42 cellular contexts compared by ENCODE assay signal in the genomic region with DNA sequence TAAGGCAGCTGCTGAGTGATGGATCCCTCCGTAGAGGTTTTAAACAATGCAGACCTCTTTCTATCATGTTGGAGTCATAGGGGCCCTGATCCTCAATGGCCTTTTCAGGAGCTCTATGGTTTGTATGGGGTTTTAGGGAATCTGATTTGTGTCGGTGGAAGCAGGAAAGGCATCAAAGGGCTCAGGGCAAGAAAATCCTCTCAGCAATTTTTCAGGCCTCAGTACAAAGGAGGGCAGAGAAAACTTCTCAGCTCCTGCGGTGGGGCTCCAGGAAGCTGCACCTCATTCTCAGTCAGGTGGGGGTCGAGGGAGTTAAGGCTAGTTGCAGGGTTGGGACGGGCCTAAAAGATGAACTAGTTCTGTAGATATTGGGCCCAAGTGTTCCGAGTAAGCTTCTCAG. TPM values are rescaled to one million over a fixed set of nuclear protein-coding genes. Genes with fewer than 3 reads are reported as not detected.
"Had no signal": no experiment of that assay in that cellular context is flagged by ENCODE, and none has a peak within 500 bp of the region (broad histone marks: within the 10 kb centered on the region; RNA-seq: fewer than 3 reads in every experiment).

No MANE protein-coding gene starts in this region.

- H3K27me3 ChIP-seq: adrenal gland, ascending aorta, body of pancreas, brain microvascular endothelial cell, breast epithelium, cardiac muscle cell had no signal

- DNase-seq: activated effector memory CD4-positive, alpha-beta T cell treated with anti-CD3 and anti-CD28 coated beads, Interleukin-2, amount 50 U/mL, for 16 hours; activated effector memory CD4-positive, alpha-beta T cell treated with Interleukin-2 at 50 U/mL for 16 hours; activated gamma-delta T cell; activated gamma-delta T cell treated with Interleukin-2 at 50 U/mL for 16 hours; activated naive CD4-positive, alpha-beta T cell; activated naive CD4-positive, alpha-beta T cell treated with anti-CD3 and anti-CD28 coated beads for 36 hours; activated naive CD4-positive, alpha-beta T cell treated with anti-CD3 and anti-CD28 coated beads, Interleukin-2, amount 10 ng/mL, durations not matched to agents 7 days and 5 days; activated naive CD4-positive, alpha-beta T cell treated with anti-CD3 and anti-CD28 coated beads, Interleukin-2, amount 50 U/mL, for 16 hours; activated naive CD4-positive, alpha-beta T cell treated with Interleukin-2 at 50 U/mL for 16 hours; activated naive CD8-positive, alpha-beta T cell treated with anti-CD3 and anti-CD28 coated beads for 36 hours; activated naive CD8-positive, alpha-beta T cell treated with anti-CD3 and anti-CD28 coated beads, Interleukin-2, amount 10 ng/mL, durations not matched to agents 7 days and 5 days; activated naive CD8-positive, alpha-beta T cell treated with anti-CD3 and anti-CD28 coated beads, Interleukin-2, amount 50 U/mL, for 24 hours; activated T-cell treated with anti-CD3 and anti-CD28 coated beads for 4 hours; activated T-cell treated with anti-CD3 and anti-CD28 coated beads, Interleukin-2, amount 50 U/mL, for 1 hour; activated T-cell treated with anti-CD3 and anti-CD28 coated beads, Interleukin-2, amount 50 U/mL, for 24 hours; activated T-cell treated with anti-CD3 and anti-CD28 coated beads, Interleukin-2, amount 50 U/mL, for 4 hours; activated T-cell treated with anti-CD3 and anti-CD28 coated beads, Interleukin-2, amount 50 U/mL, for 48 hours; activated T-cell treated with anti-CD3 and anti-CD28 coated beads, Interleukin-2, amount 50 U/mL, for 72 hours; adrenal gland; amniotic stem cell; amygdala; anterior cingulate cortex; aorta; body of pancreas; brain microvascular endothelial cell; caudate nucleus; central memory CD4-positive, alpha-beta T cell; cerebellar nuclear complex had no signal

- H3K36me3 ChIP-seq: adrenal gland, ascending aorta, brain microvascular endothelial cell, cardiac muscle cell had no signal

- H3K27ac Mint-ChIP-seq: activated naive CD4-positive, alpha-beta T cell treated with anti-CD3 and anti-CD28 coated beads for 36 hours; activated naive CD4-positive, alpha-beta T cell treated with anti-CD3 and anti-CD28 coated beads, Interleukin-2, amount 10 ng/mL, durations not matched to agents 7 days and 5 days; activated naive CD4-positive, alpha-beta T cell treated with anti-CD3 and anti-CD28 coated beads, Interleukin-2, amount 50 U/mL, for 24 hours; activated naive CD4-positive, alpha-beta T cell treated with anti-CD3 and anti-CD28 coated beads, Interleukin-2, amount 50 U/mL, for 72 hours; activated naive CD8-positive, alpha-beta T cell; activated naive CD8-positive, alpha-beta T cell treated with anti-CD3 and anti-CD28 coated beads for 36 hours; activated naive CD8-positive, alpha-beta T cell treated with anti-CD3 and anti-CD28 coated beads, Interleukin-2, amount 10 ng/mL, durations not matched to agents 7 days and 5 days; activated naive CD8-positive, alpha-beta T cell treated with anti-CD3 and anti-CD28 coated beads, Interleukin-2, amount 50 U/mL, for 24 hours; activated T-cell treated with anti-CD3 and anti-CD28 coated beads, Interleukin-2, amount 50 U/mL, for 24 hours; activated T-cell treated with anti-CD3 and anti-CD28 coated beads, Interleukin-2, amount 50 U/mL, for 72 hours; activated T-helper 1 cell treated with anti-CD3 and anti-CD28 coated beads, Interleukin-12 subunit alpha, Interleukin-12 subunit beta, Interleukin-2, Interleukin-4 antibody, amounts not matched to agents 30 ng/mL and 10 ng/mL and 1 ng/mL, durations not matched to agents 14 hours and 24 hours and 36 hours; activated T-helper 17 cell treated with anti-CD3 and anti-CD28 coated beads, Interleukin-2, amount 50 U/mL, for 72 hours; activated T-helper 2 cell treated with anti-CD3 and anti-CD28 coated beads, Interferon-gamma antibody, Interleukin-2, Interleukin-4, amounts not matched to agents 10 μg/mL and 5 μg/mL and 100 μg/mL, durations not matched to agents 14 hours and 24 hours and 36 hours had no signal

- H3K9me3 Mint-ChIP-seq: activated naive CD4-positive, alpha-beta T cell treated with anti-CD3 and anti-CD28 coated beads for 36 hours; activated naive CD4-positive, alpha-beta T cell treated with anti-CD3 and anti-CD28 coated beads, Interleukin-2, amount 10 ng/mL, durations not matched to agents 7 days and 5 days; activated naive CD4-positive, alpha-beta T cell treated with anti-CD3 and anti-CD28 coated beads, Interleukin-2, amount 50 U/mL, for 24 hours; activated naive CD4-positive, alpha-beta T cell treated with anti-CD3 and anti-CD28 coated beads, Interleukin-2, amount 50 U/mL, for 72 hours; activated naive CD8-positive, alpha-beta T cell treated with anti-CD3 and anti-CD28 coated beads for 36 hours; activated naive CD8-positive, alpha-beta T cell treated with anti-CD3 and anti-CD28 coated beads, Interleukin-2, amount 10 ng/mL, durations not matched to agents 7 days and 5 days; activated naive CD8-positive, alpha-beta T cell treated with anti-CD3 and anti-CD28 coated beads, Interleukin-2, amount 50 U/mL, for 24 hours; activated T-cell treated with anti-CD3 and anti-CD28 coated beads, Interleukin-2, amount 50 U/mL, for 24 hours; activated T-cell treated with anti-CD3 and anti-CD28 coated beads, Interleukin-2, amount 50 U/mL, for 4 hours; activated T-cell treated with anti-CD3 and anti-CD28 coated beads, Interleukin-2, amount 50 U/mL, for 72 hours; activated T-helper 1 cell treated with anti-CD3 and anti-CD28 coated beads, Interleukin-12 subunit alpha, Interleukin-12 subunit beta, Interleukin-2, Interleukin-4 antibody, amounts not matched to agents 30 ng/mL and 10 ng/mL and 1 ng/mL, durations not matched to agents 14 hours and 24 hours and 36 hours; activated T-helper 17 cell treated with anti-CD3 and anti-CD28 coated beads, Interleukin-2, amount 50 U/mL, for 72 hours; activated T-helper 2 cell treated with anti-CD3 and anti-CD28 coated beads, Interferon-gamma antibody, Interleukin-2, Interleukin-4, amounts not matched to agents 10 μg/mL and 5 μg/mL and 100 μg/mL, durations not matched to agents 14 hours and 24 hours and 36 hours; central memory CD8-positive, alpha-beta T cell had no signal

- H3K4me1 ChIP-seq: adrenal gland, ascending aorta, body of pancreas, breast epithelium had no signal

- H3K36me3 Mint-ChIP-seq: activated naive CD4-positive, alpha-beta T cell treated with anti-CD3 and anti-CD28 coated beads, Interleukin-2, amount 10 ng/mL, durations not matched to agents 7 days and 5 days; activated naive CD4-positive, alpha-beta T cell treated with anti-CD3 and anti-CD28 coated beads, Interleukin-2, amount 50 U/mL, for 24 hours; activated naive CD4-positive, alpha-beta T cell treated with anti-CD3 and anti-CD28 coated beads, Interleukin-2, amount 50 U/mL, for 72 hours; activated naive CD8-positive, alpha-beta T cell; activated naive CD8-positive, alpha-beta T cell treated with anti-CD3 and anti-CD28 coated beads for 36 hours; activated naive CD8-positive, alpha-beta T cell treated with anti-CD3 and anti-CD28 coated beads, Interleukin-2, amount 10 ng/mL, durations not matched to agents 7 days and 5 days; brain had no signal

- H3K9me3 ChIP-seq: adrenal gland, ascending aorta, body of pancreas, breast epithelium had no signal

- H3K27me3 Mint-ChIP-seq: activated naive CD4-positive, alpha-beta T cell treated with anti-CD3 and anti-CD28 coated beads, Interleukin-2, amount 10 ng/mL, durations not matched to agents 7 days and 5 days; activated naive CD4-positive, alpha-beta T cell treated with anti-CD3 and anti-CD28 coated beads, Interleukin-2, amount 50 U/mL, for 24 hours; activated naive CD8-positive, alpha-beta T cell; activated naive CD8-positive, alpha-beta T cell treated with anti-CD3 and anti-CD28 coated beads for 36 hours; activated naive CD8-positive, alpha-beta T cell treated with anti-CD3 and anti-CD28 coated beads, Interleukin-2, amount 10 ng/mL, durations not matched to agents 7 days and 5 days; activated naive CD8-positive, alpha-beta T cell treated with anti-CD3 and anti-CD28 coated beads, Interleukin-2, amount 50 U/mL, for 24 hours; activated T-cell treated with anti-CD3 and anti-CD28 coated beads, Interleukin-2, amount 50 U/mL, for 24 hours; activated T-helper 17 cell treated with anti-CD3 and anti-CD28 coated beads, Interleukin-2, amount 50 U/mL, for 72 hours had no signal

- ATAC-seq: activated naive CD4-positive, alpha-beta T cell treated with anti-CD3 and anti-CD28 coated beads, Interleukin-2, amount 50 U/mL, for 72 hours; activated naive CD8-positive, alpha-beta T cell treated with anti-CD3 and anti-CD28 coated beads, Interleukin-2, amount 50 U/mL, for 24 hours; activated T-cell treated with anti-CD3 and anti-CD28 coated beads, Interleukin-2, amount 50 U/mL, for 4 hours; activated T-cell treated with anti-CD3 and anti-CD28 coated beads, Interleukin-2, amount 50 U/mL, for 72 hours; activated T-helper 17 cell treated with anti-CD3 and anti-CD28 coated beads, Interleukin-2, amount 50 U/mL, for 72 hours; body of pancreas had no signal

- H3K27ac ChIP-seq: adrenal gland, ascending aorta, body of pancreas, brain microvascular endothelial cell, breast epithelium, cardiac muscle cell had no signal

- H3K4me3 Mint-ChIP-seq: activated naive CD4-positive, alpha-beta T cell treated with anti-CD3 and anti-CD28 coated beads for 36 hours; activated naive CD4-positive, alpha-beta T cell treated with anti-CD3 and anti-CD28 coated beads, Interleukin-2, amount 10 ng/mL, durations not matched to agents 7 days and 5 days; activated naive CD4-positive, alpha-beta T cell treated with anti-CD3 and anti-CD28 coated beads, Interleukin-2, amount 50 U/mL, for 24 hours; activated naive CD8-positive, alpha-beta T cell; activated naive CD8-positive, alpha-beta T cell treated with anti-CD3 and anti-CD28 coated beads for 36 hours; activated naive CD8-positive, alpha-beta T cell treated with anti-CD3 and anti-CD28 coated beads, Interleukin-2, amount 10 ng/mL, durations not matched to agents 7 days and 5 days; activated naive CD8-positive, alpha-beta T cell treated with anti-CD3 and anti-CD28 coated beads, Interleukin-2, amount 50 U/mL, for 24 hours; activated T-cell treated with anti-CD3 and anti-CD28 coated beads, Interleukin-2, amount 50 U/mL, for 24 hours; activated T-cell treated with anti-CD3 and anti-CD28 coated beads, Interleukin-2, amount 50 U/mL, for 4 hours; activated T-cell treated with anti-CD3 and anti-CD28 coated beads, Interleukin-2, amount 50 U/mL, for 72 hours; activated T-helper 1 cell treated with anti-CD3 and anti-CD28 coated beads, Interleukin-12 subunit alpha, Interleukin-12 subunit beta, Interleukin-2, Interleukin-4 antibody, amounts not matched to agents 30 ng/mL and 10 ng/mL and 1 ng/mL, durations not matched to agents 14 hours and 24 hours and 36 hours; activated T-helper 17 cell treated with anti-CD3 and anti-CD28 coated beads, Interleukin-2, amount 50 U/mL, for 72 hours; central memory CD8-positive, alpha-beta T cell had no signal

- H3K4me1 Mint-ChIP-seq: activated naive CD4-positive, alpha-beta T cell treated with anti-CD3 and anti-CD28 coated beads, Interleukin-2, amount 10 ng/mL, durations not matched to agents 7 days and 5 days; activated naive CD4-positive, alpha-beta T cell treated with anti-CD3 and anti-CD28 coated beads, Interleukin-2, amount 50 U/mL, for 24 hours; activated naive CD8-positive, alpha-beta T cell treated with anti-CD3 and anti-CD28 coated beads for 36 hours; activated naive CD8-positive, alpha-beta T cell treated with anti-CD3 and anti-CD28 coated beads, Interleukin-2, amount 10 ng/mL, durations not matched to agents 7 days and 5 days; activated naive CD8-positive, alpha-beta T cell treated with anti-CD3 and anti-CD28 coated beads, Interleukin-2, amount 50 U/mL, for 24 hours; activated T-helper 17 cell treated with anti-CD3 and anti-CD28 coated beads, Interleukin-2, amount 50 U/mL, for 72 hours; central memory CD8-positive, alpha-beta T cell had no signal

- H3K4me3 ChIP-seq: adrenal gland, ascending aorta, body of pancreas, breast epithelium, cardiac muscle cell had no signal

RNA-seq across cellular contexts. Expression of gene GLRA1, which starts 35.0 kb away (rescaled TPM):
- total RNA-seq: activated naive CD4-positive, alpha-beta T cell treated with anti-CD3 and anti-CD28 coated beads for 36 hours; activated naive CD4-positive, alpha-beta T cell treated with anti-CD3 and anti-CD28 coated beads, Interleukin-2, amount 50 U/mL, for 72 hours; activated naive CD8-positive, alpha-beta T cell treated with anti-CD3 and anti-CD28 coated beads for 36 hours; activated naive CD8-positive, alpha-beta T cell treated with anti-CD3 and anti-CD28 coated beads, Interleukin-2, amount 10 ng/mL, durations not matched to agents 7 days and 5 days; activated T-cell treated with anti-CD3 and anti-CD28 coated beads, Interleukin-2, amount 50 U/mL, for 4 hours; activated T-cell treated with anti-CD3 and anti-CD28 coated beads, Interleukin-2, amount 50 U/mL, for 72 hours; activated T-helper 1 cell treated with anti-CD3 and anti-CD28 coated beads, Interleukin-12 subunit alpha, Interleukin-12 subunit beta, Interleukin-2, Interleukin-4 antibody, amounts not matched to agents 30 ng/mL and 10 ng/mL and 1 ng/mL, durations not matched to agents 14 hours and 24 hours and 36 hours; activated T-helper 17 cell treated with anti-CD3 and anti-CD28 coated beads, Interleukin-2, amount 50 U/mL, for 72 hours; activated T-helper 2 cell treated with anti-CD3 and anti-CD28 coated beads, Interferon-gamma antibody, Interleukin-2, Interleukin-4, amounts not matched to agents 10 μg/mL and 5 μg/mL and 100 μg/mL, durations not matched to agents 14 hours and 24 hours and 36 hours; aorta; ascending aorta; astrocyte; body of pancreas; breast epithelium; bronchial epithelial cell; cardiac muscle cell; cardiac septum had no signal
- polyA plus RNA-seq: aorta, cardiac muscle cell had no signal
